Comparison of ENCODE assay signal across 28 cellular contexts in genomic region chr3:170164720-170165119, GRCh38. TPM values are rescaled to one million over a fixed set of nuclear protein-coding genes. Genes with fewer than 3 reads are reported as not detected.
DNase-seq lines count a peak whose midpoint lies in the region; ATAC-seq, FAIRE-seq and TF ChIP-seq lines count a peak whose summit lies in the region.
"Had no signal": no experiment of that assay in that cellular context is flagged by ENCODE, and none has a peak within 500 bp of the region (broad histone marks: within the 10 kb centered on the region; RNA-seq: fewer than 3 reads in every experiment).

No MANE protein-coding gene starts in this region.

- peaks cover 74% of the 10 kb centered on the region for H3K4me1 Mint-ChIP-seq in activated CD4-positive, alpha-beta T cell treated with anti-CD3 and anti-CD28 coated beads for 36 hours
- H3K4me1 Mint-ChIP-seq in T-helper 17 cell: peaks cover 45% of the 10 kb centered on the region
- peaks cover 33 to 62% of the 10 kb centered on the region in 2 donors for H3K4me1 Mint-ChIP-seq in effector memory CD8-positive, alpha-beta T cell (ENCODE audit: low read depth in 2 of 2)

- H3K14ac ChIP-seq in trophoblast cell (ENCODE audit: low read length): no peak overlapping the region

- WGBS in trophoblast cell (ENCODE audit: extremely low coverage, insufficient coverage, insufficient read length): no CpG with 5 or more reads among the region's 2 CpGs

- peak overlapping the region; percentile 16 for H3K27ac ChIP-seq in trophoblast cell (ENCODE audit: low read depth, low read length)
- H3K27ac ChIP-seq: dorsolateral prefrontal cortex, SJCRH30, tibial artery, VCaP had no signal

- peaks cover 2% of the 10 kb centered on the region for H3K9me3 Mint-ChIP-seq in activated CD4-positive, alpha-beta T cell treated with anti-CD3 and anti-CD28 coated beads for 36 hours (ENCODE audit: low read depth)
- no peaks in the 10 kb centered on the region for H3K9me3 Mint-ChIP-seq in effector memory CD8-positive, alpha-beta T cell

- H3K27me3 ChIP-seq in trophoblast cell (ENCODE audit: insufficient read depth, low read length): no peaks in the 10 kb centered on the region
- H3K27me3 ChIP-seq: BE2C, dorsolateral prefrontal cortex, SJCRH30, tibial artery had no signal

- no peak overlapping the region for H3K4me3 Mint-ChIP-seq in activated CD4-positive, alpha-beta T cell treated with anti-CD3 and anti-CD28 coated beads for 36 hours
- H3K4me3 Mint-ChIP-seq in T-helper 17 cell: peak overlapping the region; percentile 1
- peak overlapping the region in 1 of 2 donors; percentile 50 for H3K4me3 Mint-ChIP-seq in effector memory CD8-positive, alpha-beta T cell

- no peaks in the 10 kb centered on the region for H3K27me3 Mint-ChIP-seq in activated CD4-positive, alpha-beta T cell treated with anti-CD3 and anti-CD28 coated beads for 36 hours
- H3K27me3 Mint-ChIP-seq in T-helper 17 cell: no peaks in the 10 kb centered on the region
- no peaks in the 10 kb centered on the region for H3K27me3 Mint-ChIP-seq in effector memory CD8-positive, alpha-beta T cell

- no peak overlapping the region for H4K8ac ChIP-seq in trophoblast cell (ENCODE audit: low read depth, low read length)

- no peak overlapping the region for H2AFZ ChIP-seq in trophoblast cell (ENCODE audit: insufficient read depth, low read length, poor library complexity)

- POLR2A ChIA-PET in activated CD4-positive, alpha-beta T cell treated with anti-CD3 and anti-CD28 coated beads for 36 hours (lab: Charles Lee): no interaction called here

- CTCF ChIA-PET in activated CD4-positive, alpha-beta T cell treated with anti-CD3 and anti-CD28 coated beads for 36 hours (lab: Charles Lee): no interaction called here

- H2BK5ac ChIP-seq in trophoblast cell (ENCODE audit: low read depth, low read length, poor library complexity): no peak overlapping the region

- TF ChIP-seq POLR2A in GM12892 (IDR thresholded peaks at IDR 0.05; ENCODE audit: low read depth, low read length): no peak

- peaks cover 3% of the 10 kb centered on the region in 2 experiments for H3K4me1 ChIP-seq in trophoblast cell (ENCODE audit: control insufficient read depth in 1 of 2, insufficient read depth in 2 of 2, low read length in 2 of 2)
- H3K4me1 ChIP-seq: SJCRH30 had no signal

- H3K4me3 ChIP-seq in trophoblast cell (ENCODE audit: low read depth, low read length): no peak overlapping the region
- H3K4me3 ChIP-seq: dorsolateral prefrontal cortex, lung, SJCRH30, tibial artery had no signal

- intact Hi-C loops in activated CD4-positive, alpha-beta T cell treated with anti-CD3 and anti-CD28 coated beads for 36 hours (cut with DNase I, micrococcal nuclease): loop anchor here in 1 of 2 experiments (5.0 kb wide), 1 partner anchor 107 kb away; no protein-coding TSS in a partner anchor

- DNase-seq in activated CD4-positive, alpha-beta T cell treated with anti-CD3 and anti-CD28 coated beads for 36 hours: no peak
- no peak for DNase-seq in activated CD4-positive, alpha-beta T cell treated with anti-CD3 and anti-CD28 coated beads, Interleukin-2, amount 50 U/mL, for 4 hours
- DNase-seq in T-helper 17 cell (no peak), trophoblast cell (peak in 1 of 2 donors; percentile 23), GM12892 (ENCODE audit: insufficient read length) (no peak), DMS53 treated with DMSO at 0.1 percent for 48 hours (lab: John Stamatoyannopoulos, UW; ENCODE audit: unreplicated experiment) (no peak)
- DNase-seq in effector memory CD8-positive, alpha-beta T cell: no peak
- DNase-seq: amniotic stem cell; BE2C; dorsolateral prefrontal cortex; erythroblast; hippocampal formation; islet precursor cell; NCI-H1105 treated with DMSO at 0.1 percent for 48 hours; NCI-H2107; NCI-H510A treated with DMSO at 0.1 percent for 48 hours; NK-92 treated with Interleukin-12 subunit alpha and Interleukin-12 subunit beta, amount 100 ng/mL, for 24 hours; SJCRH30; stimulated activated CD4-positive, alpha-beta T cell treated with anti-CD3 and anti-CD28 coated beads, Interleukin-1b, Interleukin-23, amount 100 ng/mL, for 48 hours; stimulated activated naive CD4-positive, alpha-beta T cell treated with Interleukin-2 at 50 U/mL for 16 hours; tibial artery had no signal

- no peak overlapping the region for H3K23ac ChIP-seq in trophoblast cell (ENCODE audit: low read length)

- H3K36me3 ChIP-seq in trophoblast cell (ENCODE audit: control insufficient read depth in 1 of 2, insufficient read depth in 2 of 2, low read length in 2 of 2): peaks cover 11 to 12% of the 10 kb centered on the region in 2 experiments

- H3K4ac ChIP-seq in trophoblast cell (ENCODE audit: low read depth, low read length): peak overlapping the region; percentile 29

- no peak overlapping the region for H2BK12ac ChIP-seq in trophoblast cell (ENCODE audit: low read length)

- H3K27ac Mint-ChIP-seq in activated CD4-positive, alpha-beta T cell treated with anti-CD3 and anti-CD28 coated beads for 36 hours: peak overlapping the region; percentile 74
- peak overlapping the region; percentile 76 for H3K27ac Mint-ChIP-seq in T-helper 17 cell
- H3K27ac Mint-ChIP-seq in effector memory CD8-positive, alpha-beta T cell: peak overlapping the region; percentile 72 to 82

- H2AK5ac ChIP-seq in trophoblast cell (ENCODE audit: low read length): no peak overlapping the region

- H3K18ac ChIP-seq in trophoblast cell (ENCODE audit: low read length): no peak overlapping the region

- H3K79me2 ChIP-seq in trophoblast cell (ENCODE audit: control insufficient read depth, insufficient read depth, low read length, poor library complexity): no peaks in the 10 kb centered on the region

- no peak for FAIRE-seq in GM12892 (lab: Jason Lieb, UNC)
- FAIRE-seq: frontal cortex, GM18507, HepG2 had no signal

- H4K91ac ChIP-seq in trophoblast cell (ENCODE audit: low read depth, low read length): peak overlapping the region; percentile 48

- no peak overlapping the region for H4K12ac ChIP-seq in trophoblast cell (ENCODE audit: low read depth, low read length)

- H3K4me2 ChIP-seq in trophoblast cell (ENCODE audit: low read length): no peak overlapping the region

- no peaks in the 10 kb centered on the region for H3K9me3 ChIP-seq in T-helper 17 cell (ENCODE audit: control insufficient read depth, low read length, poor library complexity, severe bottlenecking)
- H3K9me3 ChIP-seq in trophoblast cell (ENCODE audit: insufficient read depth, low read depth, low read length): no peaks in the 10 kb centered on the region
- H3K9me3 ChIP-seq: BE2C, SJCRH30, tibial artery had no signal

- H3K79me1 ChIP-seq in trophoblast cell (ENCODE audit: low read length): peaks cover 1% of the 10 kb centered on the region

- peaks cover 65% of the 10 kb centered on the region for H3K36me3 Mint-ChIP-seq in activated CD4-positive, alpha-beta T cell treated with anti-CD3 and anti-CD28 coated beads for 36 hours (ENCODE audit: low read depth)
- peaks cover 8% of the 10 kb centered on the region for H3K36me3 Mint-ChIP-seq in T-helper 17 cell (ENCODE audit: low read depth)
- H3K36me3 Mint-ChIP-seq in effector memory CD8-positive, alpha-beta T cell (ENCODE audit: insufficient read depth): peaks cover 91% of the 10 kb centered on the region

- no peak for ATAC-seq in activated CD4-positive, alpha-beta T cell treated with anti-CD3 and anti-CD28 coated beads for 36 hours
- no peak for ATAC-seq in T-helper 17 cell
- no peak for ATAC-seq in effector memory CD8-positive, alpha-beta T cell (replicated peaks)
- ATAC-seq in HG03045 (IDR thresholded peaks at IDR 0.05; ENCODE audit: unreplicated experiment): no peak
- ATAC-seq: HepG2, Panc1 had no signal

- no peak overlapping the region for H2BK120ac ChIP-seq in trophoblast cell (ENCODE audit: insufficient read depth, low read length, poor library complexity)

- no peak overlapping the region for H3K9ac ChIP-seq in trophoblast cell (ENCODE audit: low read length)

RNA-seq across cellular contexts. Expression of gene PHC3, which starts 16.8 kb away (rescaled TPM):
- total RNA-seq in activated CD4-positive, alpha-beta T cell treated with anti-CD3 and anti-CD28 coated beads for 36 hours: 10 to 100 TPM; 47.6 to 83.9 TPM
- total RNA-seq in T-helper 17 cell: 100 to 1,000 TPM; 124 to 134 TPM
- polyA plus RNA-seq in trophoblast cell (2013): 36.3 and 38.5 TPM in 2 replicates
- polyA plus RNA-seq in GM12892 (2012; ENCODE audit: missing spikeins): 24.1 TPM

RNA-seq across cellular contexts. Expression of gene PRKCI, which starts 57.5 kb away (rescaled TPM):
- 10 to 100 TPM; 32.3 to 33.0 TPM for total RNA-seq in activated CD4-positive, alpha-beta T cell treated with anti-CD3 and anti-CD28 coated beads for 36 hours
- total RNA-seq in T-helper 17 cell: 10 to 100 TPM; 18.0 to 18.7 TPM
- polyA plus RNA-seq in trophoblast cell (2013): 23.7 and 24.6 TPM in 2 replicates
- 4.5 TPM for polyA plus RNA-seq in GM12892 (2012; ENCODE audit: missing spikeins)
